10 cellular contexts compared by ENCODE assay signal in the genomic region with DNA sequence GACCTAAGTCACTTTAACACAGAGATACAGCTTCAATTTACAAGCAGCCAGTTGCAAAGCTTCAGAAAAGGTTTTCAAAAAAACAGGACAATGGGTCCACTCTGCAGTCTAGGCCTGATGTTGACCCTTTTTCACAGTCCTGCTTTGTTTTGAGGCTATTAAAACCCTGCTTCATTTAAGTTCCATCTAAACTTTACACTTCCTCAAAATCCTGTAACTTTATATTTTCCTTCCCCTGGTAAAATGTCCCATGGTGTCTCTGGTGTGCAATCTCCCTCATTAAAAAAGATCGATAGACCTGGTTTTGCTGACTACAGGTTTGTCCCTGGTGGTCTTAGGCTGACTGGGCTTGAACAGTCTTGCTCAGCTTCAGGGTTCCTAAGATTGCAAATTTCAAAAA. TPM values are rescaled to one million over a fixed set of nuclear protein-coding genes. Genes with fewer than 3 reads are reported as not detected.
A peak's percentile ranks its signal among the peaks of the same experiment; 100 is the strongest.
DNase-seq lines count a peak whose midpoint lies in the region; ATAC-seq and TF ChIP-seq lines count a peak whose summit lies in the region.
"Had no signal": no experiment of that assay in that cellular context is flagged by ENCODE, and none has a peak within 500 bp of the region (broad histone marks: within the 10 kb centered on the region; RNA-seq: fewer than 3 reads in every experiment).

No MANE protein-coding gene starts in this region.

- no peaks in the 10 kb centered on the region for H3K27me3 Mint-ChIP-seq in activated naive CD4-positive, alpha-beta T cell treated with anti-CD3 and anti-CD28 coated beads, Interleukin-2, amount 50 U/mL, for 24 hours
- H3K27me3 Mint-ChIP-seq in memory B cell (no peaks in the 10 kb centered on the region), type B pancreatic cell (no peaks in the 10 kb centered on the region)

- H3K36me3 Mint-ChIP-seq in activated naive CD4-positive, alpha-beta T cell treated with anti-CD3 and anti-CD28 coated beads, Interleukin-2, amount 50 U/mL, for 24 hours = no peaks in the 10 kb centered on the region
- peaks cover 12% of the 10 kb centered on the region for H3K36me3 Mint-ChIP-seq in memory B cell
- peaks cover 1% of the 10 kb centered on the region for H3K36me3 Mint-ChIP-seq in type B pancreatic cell

- no peak for ATAC-seq in memory B cell (ENCODE audit: low read depth)
- ATAC-seq in HG03442 (IDR thresholded peaks at IDR 0.05; ENCODE audit: unreplicated experiment) = no peak
- no peak for ATAC-seq in HG02981 (IDR thresholded peaks at IDR 0.05; ENCODE audit: unreplicated experiment)

- H3K4me3 Mint-ChIP-seq in activated naive CD4-positive, alpha-beta T cell treated with anti-CD3 and anti-CD28 coated beads, Interleukin-2, amount 50 U/mL, for 24 hours = peak overlapping the region; percentile 98
- H3K4me3 Mint-ChIP-seq in memory B cell = peak overlapping the region; percentile 28
- H3K4me3 Mint-ChIP-seq in type B pancreatic cell = peak overlapping the region; percentile 94

- H3K4me1 Mint-ChIP-seq in activated naive CD4-positive, alpha-beta T cell treated with anti-CD3 and anti-CD28 coated beads, Interleukin-2, amount 50 U/mL, for 24 hours = peaks cover 28% of the 10 kb centered on the region
- H3K4me1 Mint-ChIP-seq in memory B cell (peaks cover 11% of the 10 kb centered on the region), type B pancreatic cell (ENCODE audit: unreplicated experiment) (peaks cover 24% of the 10 kb centered on the region)

- no peak for DNase-seq in activated naive CD4-positive, alpha-beta T cell treated with Interleukin-2 at 50 U/mL for 16 hours
- DNase-seq in astrocyte of the spinal cord (ENCODE audit: low read depth, low spot score) = no peak
- no peak for DNase-seq in memory B cell (ENCODE audit: low spot score in 2 of 2)
- DNase-seq in type B pancreatic cell (ENCODE audit: extremely low spot score, unreplicated experiment) = no peak
- DNase-seq in DMS79 (lab: John Stamatoyannopoulos, UW) = no peak
- DNase-seq: DMS79 treated with DMSO at 0.1 percent for 48 hours, SIG-M5 had no signal

- H3K9me3 Mint-ChIP-seq in activated naive CD4-positive, alpha-beta T cell treated with anti-CD3 and anti-CD28 coated beads, Interleukin-2, amount 50 U/mL, for 24 hours = no peaks in the 10 kb centered on the region
- no peaks in the 10 kb centered on the region for H3K9me3 Mint-ChIP-seq in memory B cell
- H3K9me3 Mint-ChIP-seq in type B pancreatic cell = no peaks in the 10 kb centered on the region

- TF ChIP-seq CTCF in astrocyte of the spinal cord (IDR thresholded peaks at IDR 0.05; ENCODE audit: low read depth, low read length) = no peak
- TF ChIP-seq CTCF in type B pancreatic cell (conservative IDR thresholded peaks at IDR 0.05) = no peak

- H3K4me3 ChIP-seq in astrocyte of the spinal cord (ENCODE audit: low read depth, low read length) = peak overlapping the region; percentile 88

- in situ Hi-C loops in astrocyte of the spinal cord (cut with HindIII; ENCODE audit: low sequenced_read_pairs) = no loop called here

- H3K27ac Mint-ChIP-seq in activated naive CD4-positive, alpha-beta T cell treated with anti-CD3 and anti-CD28 coated beads, Interleukin-2, amount 50 U/mL, for 24 hours = no peak overlapping the region
- H3K27ac Mint-ChIP-seq in memory B cell (peak overlapping the region; percentile 97), type B pancreatic cell (peak overlapping the region; percentile 93)

RNA-seq across cellular contexts. Expression of gene RPL14, which starts 5.1 kb away (rescaled TPM):
- 2,109 and 2,207 TPM in 2 replicates for total RNA-seq in type B pancreatic cell (ENCODE audit: low replicate concordance)

RNA-seq across cellular contexts. Expression of gene ZNF619, which starts 24.9 kb away (rescaled TPM):
- total RNA-seq in type B pancreatic cell (ENCODE audit: low replicate concordance) = 7.3 and 7.9 TPM in 2 replicates

RNA-seq across cellular contexts. Expression of gene ZNF620, which starts 53.8 kb away (rescaled TPM):
- total RNA-seq in type B pancreatic cell (ENCODE audit: low replicate concordance) = 12.3 and 14.0 TPM in 2 replicates

Comparison
In these comparisons a context has a peak if more than half of its experiments do, and no peak if none do; other contexts are left out.
1. H3K4me3 Mint-ChIP-seq: peak in every context shown above with its lines; median percentile 98 in activated naive CD4-positive, alpha-beta T cell treated with anti-CD3 and anti-CD28 coated beads, Interleukin-2, amount 50 U/mL, for 24 hours; 94 in type B pancreatic cell; 28 in memory B cell.